9 cellular contexts compared by ENCODE assay signal in the genomic region with DNA sequence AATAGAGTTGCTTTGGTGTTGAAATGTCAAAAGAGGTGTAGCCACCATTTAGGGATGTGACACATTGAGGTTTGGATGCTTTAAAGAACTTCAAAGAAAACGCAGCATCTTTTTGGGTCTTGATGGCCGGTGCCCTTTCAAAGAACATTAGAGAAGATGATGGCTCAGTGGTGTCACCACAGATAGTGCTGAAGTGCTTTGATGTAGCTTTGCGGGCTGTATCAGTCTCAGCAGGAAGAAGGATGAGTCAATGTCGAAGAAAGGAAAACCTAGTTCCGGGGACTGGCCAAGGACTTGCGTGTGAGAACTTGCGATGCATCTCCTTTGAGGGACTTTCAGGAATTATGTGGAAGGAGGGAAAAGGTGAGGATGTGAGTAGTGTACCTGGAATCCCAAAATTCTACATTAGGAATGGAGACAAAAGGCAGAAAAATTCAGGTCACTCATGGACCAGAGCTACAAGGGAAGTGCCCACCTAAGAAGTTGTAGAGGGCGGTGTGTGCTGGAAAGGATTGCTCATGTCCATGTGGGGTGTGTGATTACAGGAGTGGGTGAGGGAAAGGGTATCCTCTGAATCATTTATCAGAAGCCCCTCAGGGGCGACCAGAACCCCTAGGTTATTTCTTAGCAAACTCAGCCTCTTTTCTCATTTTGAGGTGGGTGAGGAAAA. TPM values are rescaled to one million over a fixed set of nuclear protein-coding genes. Genes with fewer than 3 reads are reported as not detected.
DNase-seq lines count a peak whose midpoint lies in the region; ATAC-seq, FAIRE-seq and TF ChIP-seq lines count a peak whose summit lies in the region.
"Had no signal": no experiment of that assay in that cellular context is flagged by ENCODE, and none has a peak within 500 bp of the region (broad histone marks: within the 10 kb centered on the region; RNA-seq: fewer than 3 reads in every experiment).

No MANE protein-coding gene starts in this region.

- no peak overlapping the region for H2AFZ ChIP-seq in Loucy (ENCODE audit: low read length)

- TF ChIP-seq CTCF in Loucy (conservative IDR thresholded peaks at IDR 0.05; ENCODE audit: low read length) (no peak), coronary artery (IDR thresholded peaks at IDR 0.05) (no peak)

- peak overlapping the region; percentile 70 for H3K4me3 Mint-ChIP-seq in activated T-cell treated with anti-CD3 and anti-CD28 coated beads, Interleukin-2, amount 50 U/mL, for 24 hours
- H3K4me3 Mint-ChIP-seq: neural crest cell had no signal

- H3K4me1 ChIP-seq in BLaER1 (peaks cover 27% of the 10 kb centered on the region), Loucy (ENCODE audit: insufficient read depth, low read length, poor library complexity, severe bottlenecking) (peaks cover 52% of the 10 kb centered on the region)

- peak overlapping the region; percentile 99 for H3K27ac Mint-ChIP-seq in activated T-cell treated with anti-CD3 and anti-CD28 coated beads, Interleukin-2, amount 50 U/mL, for 24 hours

- H3K36me3 Mint-ChIP-seq in activated T-cell treated with anti-CD3 and anti-CD28 coated beads, Interleukin-2, amount 50 U/mL, for 24 hours (ENCODE audit: low read depth) = peaks cover 18% of the 10 kb centered on the region

- H3K27ac ChIP-seq in BLaER1 = 0 out of 2 replicates have a peak overlapping the region, but pooled peaks have one; percentile 7
- no peak overlapping the region for H3K27ac ChIP-seq in coronary artery

- H3K27me3 Mint-ChIP-seq in activated T-cell treated with anti-CD3 and anti-CD28 coated beads, Interleukin-2, amount 50 U/mL, for 24 hours = no peaks in the 10 kb centered on the region

- no peaks in the 10 kb centered on the region for H3K36me3 ChIP-seq in BLaER1
- no peaks in the 10 kb centered on the region for H3K36me3 ChIP-seq in Loucy (ENCODE audit: insufficient read depth, low read length)

- no peaks in the 10 kb centered on the region for H4K20me1 ChIP-seq in BLaER1
- no peaks in the 10 kb centered on the region for H4K20me1 ChIP-seq in Loucy (ENCODE audit: insufficient read depth, low read length, poor library complexity, severe bottlenecking)

- H3K27me3 ChIP-seq in BLaER1 = no peaks in the 10 kb centered on the region
- H3K27me3 ChIP-seq in Loucy (ENCODE audit: insufficient read depth, low read length, poor library complexity, severe bottlenecking) = no peaks in the 10 kb centered on the region

- peaks cover 92% of the 10 kb centered on the region for H3K4me1 Mint-ChIP-seq in activated T-cell treated with anti-CD3 and anti-CD28 coated beads, Interleukin-2, amount 50 U/mL, for 24 hours (ENCODE audit: low read depth)

- H3K9me3 ChIP-seq in BLaER1 (no peaks in the 10 kb centered on the region), Loucy (ENCODE audit: insufficient read depth, low read depth, low read length) (no peaks in the 10 kb centered on the region)

- peak; percentile 68 for DNase-seq in activated T-cell treated with anti-CD3 and anti-CD28 coated beads, Interleukin-2, amount 50 U/mL, for 24 hours
- DNase-seq in stimulated activated CD4-positive, alpha-beta T cell treated with anti-CD3 and anti-CD28 coated beads, Interleukin-2, amount 100 ng/mL, for 24 hours = peak; percentile 60 to 66
- DNase-seq in coronary artery (ENCODE audit: low spot score) (no peak), mesenteric fat pad (ENCODE audit: low spot score) (no peak), HTR-8/SVneo (ENCODE audit: insufficient read length, low spot score) (no peak)

- H3K4me2 ChIP-seq in BLaER1 = peak overlapping the region; percentile 76
- peak overlapping the region; percentile 80 for H3K4me2 ChIP-seq in Loucy (ENCODE audit: low read depth, low read length, poor library complexity, severe bottlenecking)

- H3K4me3 ChIP-seq in BLaER1 (no peak overlapping the region), Loucy (ENCODE audit: low read length, poor library complexity, severe bottlenecking) (peak overlapping the region; percentile 66), coronary artery (no peak overlapping the region)

- FAIRE-seq in HTR-8/SVneo (lab: Jason Lieb, UNC) = no peak

- peaks cover 16% of the 10 kb centered on the region; the same call in 1 of the 2 replicates for H3F3A ChIP-seq in Loucy (ENCODE audit: low read depth)

- peak; percentile 63 for ATAC-seq in GM21526 (IDR thresholded peaks at IDR 0.05; ENCODE audit: low FRiP score, unreplicated experiment)

- no peaks in the 10 kb centered on the region for H3K9me2 ChIP-seq in Loucy (replicated peaks; ENCODE audit: low read depth, low read length)

- H3K79me2 ChIP-seq in Loucy (ENCODE audit: insufficient read depth, low read length) = no peaks in the 10 kb centered on the region

- H3K9ac ChIP-seq in BLaER1 (no peak overlapping the region), Loucy (ENCODE audit: low read depth, low read length, poor library complexity, severe bottlenecking) (peak overlapping the region; percentile 63)

- H3K9me3 Mint-ChIP-seq in activated T-cell treated with anti-CD3 and anti-CD28 coated beads, Interleukin-2, amount 50 U/mL, for 24 hours = peaks cover 2% of the 10 kb centered on the region
- H3K9me3 Mint-ChIP-seq: neural crest cell had no signal

RNA-seq across cellular contexts. Expression of gene GZMB, which starts 39.7 kb away (rescaled TPM):
- total RNA-seq in mesenteric fat pad = 2.0 TPM
- total RNA-seq: neural crest cell had no signal

Comparison
In these comparisons a context has a peak if more than half of its experiments do, and no peak if none do; other contexts are left out.
1. DNase-seq: peak in activated T-cell treated with anti-CD3 and anti-CD28 coated beads, Interleukin-2, amount 50 U/mL, for 24 hours (single experiment) and stimulated activated CD4-positive, alpha-beta T cell treated with anti-CD3 and anti-CD28 coated beads, Interleukin-2, amount 100 ng/mL, for 24 hours (2 of 2); none in coronary artery (single experiment), mesenteric fat pad (single experiment) and HTR-8/SVneo (single experiment).